In the genomic region with DNA sequence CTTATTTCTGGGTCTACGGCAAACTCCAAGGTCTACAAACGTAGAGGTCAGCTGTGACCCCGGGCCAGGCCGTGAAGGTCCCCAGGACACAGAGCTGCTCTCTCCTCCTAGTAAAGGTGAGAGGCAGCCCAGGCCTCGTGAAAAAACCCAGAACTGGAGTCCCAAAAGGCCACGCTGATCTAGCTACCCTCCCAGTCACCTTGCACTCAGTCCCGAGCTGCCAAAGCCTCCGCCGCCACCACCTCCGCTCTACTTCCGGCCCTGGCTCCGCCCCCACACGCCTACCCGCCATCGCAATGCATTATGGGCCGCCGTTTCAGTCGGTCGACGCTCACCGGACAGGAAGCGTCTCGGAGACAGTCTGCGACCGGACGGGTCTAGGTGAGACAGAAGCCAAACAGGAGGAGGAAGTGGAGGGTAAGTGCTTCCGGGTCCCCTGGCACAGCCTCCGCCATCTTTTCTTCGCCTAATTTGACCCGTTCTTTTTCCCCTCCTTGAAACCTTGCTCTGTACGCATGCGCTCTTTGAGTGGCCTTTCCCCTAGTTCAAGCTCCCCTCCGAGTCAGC, we compare ENCODE assay signal across 1 cellular context.
TF ChIP-seq lines count a peak whose summit lies in the region.

A gene with protein sequence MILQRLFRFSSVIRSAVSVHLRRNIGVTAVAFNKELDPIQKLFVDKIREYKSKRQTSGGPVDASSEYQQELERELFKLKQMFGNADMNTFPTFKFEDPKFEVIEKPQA (minus strand): TSS at position 251 of the 567 bp plus-strand sequence. CDS start 5,110 bp downstream, outside the sequence.
A gene (plus strand): TSS at position 319 of the 567 bp plus-strand sequence. CDS start 6,627 bp downstream, outside the sequence.

TF ChIP-seq in HepG2, 621 proteins besides CTCF, POLR2A, EP300 and RAD21 (continued from another document and continues in another):
- TF ChIP-seq, protein P1, sequence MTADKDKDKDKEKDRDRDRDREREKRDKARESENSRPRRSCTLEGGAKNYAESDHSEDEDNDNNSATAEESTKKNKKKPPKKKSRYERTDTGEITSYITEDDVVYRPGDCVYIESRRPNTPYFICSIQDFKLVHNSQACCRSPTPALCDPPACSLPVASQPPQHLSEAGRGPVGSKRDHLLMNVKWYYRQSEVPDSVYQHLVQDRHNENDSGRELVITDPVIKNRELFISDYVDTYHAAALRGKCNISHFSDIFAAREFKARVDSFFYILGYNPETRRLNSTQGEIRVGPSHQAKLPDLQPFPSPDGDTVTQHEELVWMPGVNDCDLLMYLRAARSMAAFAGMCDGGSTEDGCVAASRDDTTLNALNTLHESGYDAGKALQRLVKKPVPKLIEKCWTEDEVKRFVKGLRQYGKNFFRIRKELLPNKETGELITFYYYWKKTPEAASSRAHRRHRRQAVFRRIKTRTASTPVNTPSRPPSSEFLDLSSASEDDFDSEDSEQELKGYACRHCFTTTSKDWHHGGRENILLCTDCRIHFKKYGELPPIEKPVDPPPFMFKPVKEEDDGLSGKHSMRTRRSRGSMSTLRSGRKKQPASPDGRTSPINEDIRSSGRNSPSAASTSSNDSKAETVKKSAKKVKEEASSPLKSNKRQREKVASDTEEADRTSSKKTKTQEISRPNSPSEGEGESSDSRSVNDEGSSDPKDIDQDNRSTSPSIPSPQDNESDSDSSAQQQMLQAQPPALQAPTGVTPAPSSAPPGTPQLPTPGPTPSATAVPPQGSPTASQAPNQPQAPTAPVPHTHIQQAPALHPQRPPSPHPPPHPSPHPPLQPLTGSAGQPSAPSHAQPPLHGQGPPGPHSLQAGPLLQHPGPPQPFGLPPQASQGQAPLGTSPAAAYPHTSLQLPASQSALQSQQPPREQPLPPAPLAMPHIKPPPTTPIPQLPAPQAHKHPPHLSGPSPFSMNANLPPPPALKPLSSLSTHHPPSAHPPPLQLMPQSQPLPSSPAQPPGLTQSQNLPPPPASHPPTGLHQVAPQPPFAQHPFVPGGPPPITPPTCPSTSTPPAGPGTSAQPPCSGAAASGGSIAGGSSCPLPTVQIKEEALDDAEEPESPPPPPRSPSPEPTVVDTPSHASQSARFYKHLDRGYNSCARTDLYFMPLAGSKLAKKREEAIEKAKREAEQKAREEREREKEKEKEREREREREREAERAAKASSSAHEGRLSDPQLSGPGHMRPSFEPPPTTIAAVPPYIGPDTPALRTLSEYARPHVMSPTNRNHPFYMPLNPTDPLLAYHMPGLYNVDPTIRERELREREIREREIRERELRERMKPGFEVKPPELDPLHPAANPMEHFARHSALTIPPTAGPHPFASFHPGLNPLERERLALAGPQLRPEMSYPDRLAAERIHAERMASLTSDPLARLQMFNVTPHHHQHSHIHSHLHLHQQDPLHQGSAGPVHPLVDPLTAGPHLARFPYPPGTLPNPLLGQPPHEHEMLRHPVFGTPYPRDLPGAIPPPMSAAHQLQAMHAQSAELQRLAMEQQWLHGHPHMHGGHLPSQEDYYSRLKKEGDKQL (CRISPR knock-in tag; IDR thresholded peaks at IDR 0.05; ENCODE audit: low read depth) = no peak
- TF ChIP-seq DNMT1 (CRISPR knock-in tag; IDR thresholded peaks at IDR 0.05) (no peak), KAT7 (CRISPR knock-in tag; IDR thresholded peaks at IDR 0.05; ENCODE audit: borderline replicate concordance) (peak; percentile 40; the same call in 1 of the 2 replicates), PHF8 (CRISPR knock-in tag; IDR thresholded peaks at IDR 0.05) (peak; percentile 51), CBX2 (IDR thresholded peaks at IDR 0.05; ENCODE audit: low read depth, low read length) (no peak), CBX2 (CRISPR knock-in tag; IDR thresholded peaks at IDR 0.05; ENCODE audit: low read depth) (no peak), ZNF879 (CRISPR knock-in tag; IDR thresholded peaks at IDR 0.05) (0 out of 2 replicates have a peak, but pooled peaks have one; percentile 64), NR2F2 (IDR thresholded peaks at IDR 0.05; ENCODE audit: borderline replicate concordance, low read depth) (no peak), ZNF530 (CRISPR knock-in tag; IDR thresholded peaks at IDR 0.05; ENCODE audit: low read depth) (no peak), ETV5 (CRISPR knock-in tag; IDR thresholded peaks at IDR 0.05; ENCODE audit: borderline replicate concordance) (peak; percentile 92), ZNF850 (CRISPR knock-in tag; conservative IDR thresholded peaks at IDR 0.05) (no peak), ZBTB20 (CRISPR knock-in tag; IDR thresholded peaks at IDR 0.05; ENCODE audit: borderline replicate concordance, low read depth) (no peak; the same call in 1 of the 2 replicates), HMG20A (CRISPR knock-in tag; IDR thresholded peaks at IDR 0.05; ENCODE audit: borderline replicate concordance) (no peak)
- TF ChIP-seq, protein P2, sequence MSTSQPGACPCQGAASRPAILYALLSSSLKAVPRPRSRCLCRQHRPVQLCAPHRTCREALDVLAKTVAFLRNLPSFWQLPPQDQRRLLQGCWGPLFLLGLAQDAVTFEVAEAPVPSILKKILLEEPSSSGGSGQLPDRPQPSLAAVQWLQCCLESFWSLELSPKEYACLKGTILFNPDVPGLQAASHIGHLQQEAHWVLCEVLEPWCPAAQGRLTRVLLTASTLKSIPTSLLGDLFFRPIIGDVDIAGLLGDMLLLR (CRISPR knock-in tag; IDR thresholded peaks at IDR 0.05) = no peak
- TF ChIP-seq, protein P3, sequence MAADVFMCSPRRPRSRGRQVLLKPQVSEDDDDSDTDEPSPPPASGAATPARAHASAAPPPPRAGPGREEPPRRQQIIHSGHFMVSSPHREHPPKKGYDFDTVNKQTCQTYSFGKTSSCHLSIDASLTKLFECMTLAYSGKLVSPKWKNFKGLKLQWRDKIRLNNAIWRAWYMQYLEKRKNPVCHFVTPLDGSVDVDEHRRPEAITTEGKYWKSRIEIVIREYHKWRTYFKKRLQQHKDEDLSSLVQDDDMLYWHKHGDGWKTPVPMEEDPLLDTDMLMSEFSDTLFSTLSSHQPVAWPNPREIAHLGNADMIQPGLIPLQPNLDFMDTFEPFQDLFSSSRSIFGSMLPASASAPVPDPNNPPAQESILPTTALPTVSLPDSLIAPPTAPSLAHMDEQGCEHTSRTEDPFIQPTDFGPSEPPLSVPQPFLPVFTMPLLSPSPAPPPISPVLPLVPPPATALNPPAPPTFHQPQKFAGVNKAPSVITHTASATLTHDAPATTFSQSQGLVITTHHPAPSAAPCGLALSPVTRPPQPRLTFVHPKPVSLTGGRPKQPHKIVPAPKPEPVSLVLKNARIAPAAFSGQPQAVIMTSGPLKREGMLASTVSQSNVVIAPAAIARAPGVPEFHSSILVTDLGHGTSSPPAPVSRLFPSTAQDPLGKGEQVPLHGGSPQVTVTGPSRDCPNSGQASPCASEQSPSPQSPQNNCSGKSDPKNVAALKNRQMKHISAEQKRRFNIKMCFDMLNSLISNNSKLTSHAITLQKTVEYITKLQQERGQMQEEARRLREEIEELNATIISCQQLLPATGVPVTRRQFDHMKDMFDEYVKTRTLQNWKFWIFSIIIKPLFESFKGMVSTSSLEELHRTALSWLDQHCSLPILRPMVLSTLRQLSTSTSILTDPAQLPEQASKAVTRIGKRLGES (CRISPR knock-in tag; IDR thresholded peaks at IDR 0.05; ENCODE audit: borderline replicate concordance) = no peak
- TF ChIP-seq, protein P4, sequence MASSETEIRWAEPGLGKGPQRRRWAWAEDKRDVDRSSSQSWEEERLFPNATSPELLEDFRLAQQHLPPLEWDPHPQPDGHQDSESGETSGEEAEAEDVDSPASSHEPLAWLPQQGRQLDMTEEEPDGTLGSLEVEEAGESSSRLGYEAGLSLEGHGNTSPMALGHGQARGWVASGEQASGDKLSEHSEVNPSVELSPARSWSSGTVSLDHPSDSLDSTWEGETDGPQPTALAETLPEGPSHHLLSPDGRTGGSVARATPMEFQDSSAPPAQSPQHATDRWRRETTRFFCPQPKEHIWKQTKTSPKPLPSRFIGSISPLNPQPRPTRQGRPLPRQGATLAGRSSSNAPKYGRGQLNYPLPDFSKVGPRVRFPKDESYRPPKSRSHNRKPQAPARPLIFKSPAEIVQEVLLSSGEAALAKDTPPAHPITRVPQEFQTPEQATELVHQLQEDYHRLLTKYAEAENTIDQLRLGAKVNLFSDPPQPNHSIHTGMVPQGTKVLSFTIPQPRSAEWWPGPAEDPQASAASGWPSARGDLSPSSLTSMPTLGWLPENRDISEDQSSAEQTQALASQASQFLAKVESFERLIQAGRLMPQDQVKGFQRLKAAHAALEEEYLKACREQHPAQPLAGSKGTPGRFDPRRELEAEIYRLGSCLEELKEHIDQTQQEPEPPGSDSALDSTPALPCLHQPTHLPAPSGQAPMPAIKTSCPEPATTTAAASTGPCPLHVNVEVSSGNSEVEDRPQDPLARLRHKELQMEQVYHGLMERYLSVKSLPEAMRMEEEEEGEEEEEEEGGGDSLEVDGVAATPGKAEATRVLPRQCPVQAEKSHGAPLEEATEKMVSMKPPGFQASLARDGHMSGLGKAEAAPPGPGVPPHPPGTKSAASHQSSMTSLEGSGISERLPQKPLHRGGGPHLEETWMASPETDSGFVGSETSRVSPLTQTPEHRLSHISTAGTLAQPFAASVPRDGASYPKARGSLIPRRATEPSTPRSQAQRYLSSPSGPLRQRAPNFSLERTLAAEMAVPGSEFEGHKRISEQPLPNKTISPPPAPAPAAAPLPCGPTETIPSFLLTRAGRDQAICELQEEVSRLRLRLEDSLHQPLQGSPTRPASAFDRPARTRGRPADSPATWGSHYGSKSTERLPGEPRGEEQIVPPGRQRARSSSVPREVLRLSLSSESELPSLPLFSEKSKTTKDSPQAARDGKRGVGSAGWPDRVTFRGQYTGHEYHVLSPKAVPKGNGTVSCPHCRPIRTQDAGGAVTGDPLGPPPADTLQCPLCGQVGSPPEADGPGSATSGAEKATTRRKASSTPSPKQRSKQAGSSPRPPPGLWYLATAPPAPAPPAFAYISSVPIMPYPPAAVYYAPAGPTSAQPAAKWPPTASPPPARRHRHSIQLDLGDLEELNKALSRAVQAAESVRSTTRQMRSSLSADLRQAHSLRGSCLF (CRISPR knock-in tag; IDR thresholded peaks at IDR 0.05; ENCODE audit: borderline replicate concordance) = no peak
- TF ChIP-seq, protein P5, sequence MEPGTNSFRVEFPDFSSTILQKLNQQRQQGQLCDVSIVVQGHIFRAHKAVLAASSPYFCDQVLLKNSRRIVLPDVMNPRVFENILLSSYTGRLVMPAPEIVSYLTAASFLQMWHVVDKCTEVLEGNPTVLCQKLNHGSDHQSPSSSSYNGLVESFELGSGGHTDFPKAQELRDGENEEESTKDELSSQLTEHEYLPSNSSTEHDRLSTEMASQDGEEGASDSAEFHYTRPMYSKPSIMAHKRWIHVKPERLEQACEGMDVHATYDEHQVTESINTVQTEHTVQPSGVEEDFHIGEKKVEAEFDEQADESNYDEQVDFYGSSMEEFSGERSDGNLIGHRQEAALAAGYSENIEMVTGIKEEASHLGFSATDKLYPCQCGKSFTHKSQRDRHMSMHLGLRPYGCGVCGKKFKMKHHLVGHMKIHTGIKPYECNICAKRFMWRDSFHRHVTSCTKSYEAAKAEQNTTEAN (CRISPR knock-in tag; conservative IDR thresholded peaks at IDR 0.05) = no peak
- TF ChIP-seq, protein P6, sequence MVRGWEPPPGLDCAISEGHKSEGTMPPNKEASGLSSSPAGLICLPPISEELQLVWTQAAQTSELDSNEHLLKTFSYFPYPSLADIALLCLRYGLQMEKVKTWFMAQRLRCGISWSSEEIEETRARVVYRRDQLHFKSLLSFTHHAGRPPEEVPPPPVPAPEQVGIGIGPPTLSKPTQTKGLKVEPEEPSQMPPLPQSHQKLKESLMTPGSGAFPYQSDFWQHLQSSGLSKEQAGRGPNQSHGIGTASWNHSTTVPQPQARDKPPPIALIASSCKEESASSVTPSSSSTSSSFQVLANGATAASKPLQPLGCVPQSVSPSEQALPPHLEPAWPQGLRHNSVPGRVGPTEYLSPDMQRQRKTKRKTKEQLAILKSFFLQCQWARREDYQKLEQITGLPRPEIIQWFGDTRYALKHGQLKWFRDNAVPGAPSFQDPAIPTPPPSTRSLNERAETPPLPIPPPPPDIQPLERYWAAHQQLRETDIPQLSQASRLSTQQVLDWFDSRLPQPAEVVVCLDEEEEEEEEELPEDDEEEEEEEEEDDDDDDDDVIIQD (CRISPR knock-in tag; IDR thresholded peaks at IDR 0.05; ENCODE audit: low read depth) = no peak; the same call in 1 of the 2 replicates
- TF ChIP-seq, protein P7, sequence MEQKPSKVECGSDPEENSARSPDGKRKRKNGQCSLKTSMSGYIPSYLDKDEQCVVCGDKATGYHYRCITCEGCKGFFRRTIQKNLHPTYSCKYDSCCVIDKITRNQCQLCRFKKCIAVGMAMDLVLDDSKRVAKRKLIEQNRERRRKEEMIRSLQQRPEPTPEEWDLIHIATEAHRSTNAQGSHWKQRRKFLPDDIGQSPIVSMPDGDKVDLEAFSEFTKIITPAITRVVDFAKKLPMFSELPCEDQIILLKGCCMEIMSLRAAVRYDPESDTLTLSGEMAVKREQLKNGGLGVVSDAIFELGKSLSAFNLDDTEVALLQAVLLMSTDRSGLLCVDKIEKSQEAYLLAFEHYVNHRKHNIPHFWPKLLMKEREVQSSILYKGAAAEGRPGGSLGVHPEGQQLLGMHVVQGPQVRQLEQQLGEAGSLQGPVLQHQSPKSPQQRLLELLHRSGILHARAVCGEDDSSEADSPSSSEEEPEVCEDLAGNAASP (CRISPR knock-in tag; IDR thresholded peaks at IDR 0.05; ENCODE audit: borderline replicate concordance) = no peak; the same call in 1 of the 2 replicates
- TF ChIP-seq, protein P8, sequence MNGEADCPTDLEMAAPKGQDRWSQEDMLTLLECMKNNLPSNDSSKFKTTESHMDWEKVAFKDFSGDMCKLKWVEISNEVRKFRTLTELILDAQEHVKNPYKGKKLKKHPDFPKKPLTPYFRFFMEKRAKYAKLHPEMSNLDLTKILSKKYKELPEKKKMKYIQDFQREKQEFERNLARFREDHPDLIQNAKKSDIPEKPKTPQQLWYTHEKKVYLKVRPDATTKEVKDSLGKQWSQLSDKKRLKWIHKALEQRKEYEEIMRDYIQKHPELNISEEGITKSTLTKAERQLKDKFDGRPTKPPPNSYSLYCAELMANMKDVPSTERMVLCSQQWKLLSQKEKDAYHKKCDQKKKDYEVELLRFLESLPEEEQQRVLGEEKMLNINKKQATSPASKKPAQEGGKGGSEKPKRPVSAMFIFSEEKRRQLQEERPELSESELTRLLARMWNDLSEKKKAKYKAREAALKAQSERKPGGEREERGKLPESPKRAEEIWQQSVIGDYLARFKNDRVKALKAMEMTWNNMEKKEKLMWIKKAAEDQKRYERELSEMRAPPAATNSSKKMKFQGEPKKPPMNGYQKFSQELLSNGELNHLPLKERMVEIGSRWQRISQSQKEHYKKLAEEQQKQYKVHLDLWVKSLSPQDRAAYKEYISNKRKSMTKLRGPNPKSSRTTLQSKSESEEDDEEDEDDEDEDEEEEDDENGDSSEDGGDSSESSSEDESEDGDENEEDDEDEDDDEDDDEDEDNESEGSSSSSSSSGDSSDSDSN (CRISPR knock-in tag; IDR thresholded peaks at IDR 0.05) = peak; percentile 52; the same call in 1 of the 2 replicates
- TF ChIP-seq, protein P9, sequence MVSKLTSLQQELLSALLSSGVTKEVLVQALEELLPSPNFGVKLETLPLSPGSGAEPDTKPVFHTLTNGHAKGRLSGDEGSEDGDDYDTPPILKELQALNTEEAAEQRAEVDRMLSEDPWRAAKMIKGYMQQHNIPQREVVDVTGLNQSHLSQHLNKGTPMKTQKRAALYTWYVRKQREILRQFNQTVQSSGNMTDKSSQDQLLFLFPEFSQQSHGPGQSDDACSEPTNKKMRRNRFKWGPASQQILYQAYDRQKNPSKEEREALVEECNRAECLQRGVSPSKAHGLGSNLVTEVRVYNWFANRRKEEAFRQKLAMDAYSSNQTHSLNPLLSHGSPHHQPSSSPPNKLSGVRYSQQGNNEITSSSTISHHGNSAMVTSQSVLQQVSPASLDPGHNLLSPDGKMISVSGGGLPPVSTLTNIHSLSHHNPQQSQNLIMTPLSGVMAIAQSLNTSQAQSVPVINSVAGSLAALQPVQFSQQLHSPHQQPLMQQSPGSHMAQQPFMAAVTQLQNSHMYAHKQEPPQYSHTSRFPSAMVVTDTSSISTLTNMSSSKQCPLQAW (CRISPR knock-in tag; IDR thresholded peaks at IDR 0.05) = peak; percentile 82
